1 cellular context compared by ENCODE assay signal in the genomic region with DNA sequence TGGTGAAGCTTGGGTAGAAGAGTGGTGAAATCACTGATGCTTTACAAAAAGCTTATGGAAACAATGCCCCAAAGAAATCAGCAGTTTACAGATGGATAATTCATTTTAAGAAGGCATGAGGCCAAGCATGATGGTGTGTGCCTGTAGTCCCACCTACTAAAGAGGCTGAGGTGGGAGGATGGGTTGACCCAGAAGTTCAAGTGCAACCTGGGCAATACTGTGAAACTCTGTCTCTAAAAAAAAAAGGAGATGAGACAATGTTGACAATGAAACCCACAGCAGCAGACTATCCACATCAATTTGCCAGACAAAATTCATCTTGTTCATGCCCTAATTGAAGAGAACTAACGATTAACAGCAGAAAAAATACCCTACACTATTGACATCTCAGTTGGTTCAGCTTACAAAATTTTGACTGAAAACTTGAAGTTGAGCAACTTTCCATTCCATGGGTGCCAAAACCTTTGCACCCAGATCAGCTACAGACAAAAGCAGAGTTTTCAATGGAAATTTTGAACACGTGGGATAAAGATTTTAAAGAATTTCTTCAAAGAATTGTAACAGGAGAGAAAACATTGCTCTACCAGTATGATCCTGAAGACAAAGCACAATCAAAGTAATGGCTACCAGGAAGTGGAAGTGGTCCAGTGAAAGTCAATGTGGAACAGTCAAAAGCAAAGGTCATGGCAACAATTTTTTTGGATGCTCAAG.
TF ChIP-seq lines count a peak whose summit lies in the region.

No MANE protein-coding gene starts in this region.

TF ChIP-seq in liver, 16 proteins besides CTCF, POLR2A, EP300 and RAD21 (continued from another document):
- TF ChIP-seq, protein P1, sequence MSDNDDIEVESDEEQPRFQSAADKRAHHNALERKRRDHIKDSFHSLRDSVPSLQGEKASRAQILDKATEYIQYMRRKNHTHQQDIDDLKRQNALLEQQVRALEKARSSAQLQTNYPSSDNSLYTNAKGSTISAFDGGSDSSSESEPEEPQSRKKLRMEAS (IDR thresholded peaks at IDR 0.05) = peak; percentile 55
- TF ChIP-seq, protein P2, sequence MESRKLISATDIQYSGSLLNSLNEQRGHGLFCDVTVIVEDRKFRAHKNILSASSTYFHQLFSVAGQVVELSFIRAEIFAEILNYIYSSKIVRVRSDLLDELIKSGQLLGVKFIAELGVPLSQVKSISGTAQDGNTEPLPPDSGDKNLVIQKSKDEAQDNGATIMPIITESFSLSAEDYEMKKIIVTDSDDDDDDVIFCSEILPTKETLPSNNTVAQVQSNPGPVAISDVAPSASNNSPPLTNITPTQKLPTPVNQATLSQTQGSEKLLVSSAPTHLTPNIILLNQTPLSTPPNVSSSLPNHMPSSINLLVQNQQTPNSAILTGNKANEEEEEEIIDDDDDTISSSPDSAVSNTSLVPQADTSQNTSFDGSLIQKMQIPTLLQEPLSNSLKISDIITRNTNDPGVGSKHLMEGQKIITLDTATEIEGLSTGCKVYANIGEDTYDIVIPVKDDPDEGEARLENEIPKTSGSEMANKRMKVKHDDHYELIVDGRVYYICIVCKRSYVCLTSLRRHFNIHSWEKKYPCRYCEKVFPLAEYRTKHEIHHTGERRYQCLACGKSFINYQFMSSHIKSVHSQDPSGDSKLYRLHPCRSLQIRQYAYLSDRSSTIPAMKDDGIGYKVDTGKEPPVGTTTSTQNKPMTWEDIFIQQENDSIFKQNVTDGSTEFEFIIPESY (IDR thresholded peaks at IDR 0.05) = peak; percentile 84
- TF ChIP-seq RXRA (IDR thresholded peaks at IDR 0.05) (peak; percentile 80 to 91), GABPA (IDR thresholded peaks at IDR 0.05 in 1 of 2, conservative IDR thresholded peaks at IDR 0.05 in 1 of 2) (peak in 1 of 2 donors; percentile 21), HNF4A (conservative IDR thresholded peaks at IDR 0.05) (peak; percentile 95 to 96), FOXA1 (IDR thresholded peaks at IDR 0.05) (peak; percentile 83), FOXA2 (IDR thresholded peaks at IDR 0.05) (peak; percentile 78), SP1 (IDR thresholded peaks at IDR 0.05) (peak; percentile 90)
TF ChIP-seq in liver: peak in this region for 14.
